In the genomic region with DNA sequence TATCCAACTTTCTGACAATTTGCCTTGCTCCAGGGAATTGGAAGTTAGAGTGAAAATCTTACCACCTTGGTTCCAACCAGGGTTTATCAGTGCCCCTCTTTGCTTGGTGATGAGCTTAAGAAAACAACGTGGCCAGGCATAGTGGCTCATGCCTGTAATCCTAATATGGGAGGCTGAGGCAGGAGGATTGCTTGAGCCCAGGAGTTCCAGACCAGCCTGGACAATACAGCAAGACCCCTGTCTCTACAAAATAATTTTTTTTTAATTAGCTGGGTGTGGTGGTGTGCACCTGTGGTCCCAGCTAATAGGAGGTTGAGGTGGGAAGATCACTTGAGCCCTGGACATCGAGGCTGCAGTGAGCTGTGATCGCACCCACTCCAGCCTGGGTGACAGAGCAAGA, we compare ENCODE assay signal across 13 cellular contexts. TPM values are rescaled to one million over a fixed set of nuclear protein-coding genes. Genes with fewer than 3 reads are reported as not detected.
DNase-seq lines count a peak whose midpoint lies in the region; ATAC-seq and TF ChIP-seq lines count a peak whose summit lies in the region.
"Had no signal": no experiment of that assay in that cellular context is flagged by ENCODE, and none has a peak within 500 bp of the region (broad histone marks: within the 10 kb centered on the region; RNA-seq: fewer than 3 reads in every experiment).

No MANE protein-coding gene starts in this region.

- H3K4me3 ChIP-seq in CD8-positive, alpha-beta T cell (ENCODE audit: low read depth, low read length): peak overlapping the region; percentile 45
- H3K4me3 ChIP-seq in adrenal gland (no peak overlapping the region), neutrophil (ENCODE audit: low read depth in 1 of 2, low read length in 1 of 2) (peak overlapping the region in 1 of 2 experiments; percentile 50)
- H3K4me3 ChIP-seq: sigmoid colon had no signal

- 85 to 97% (median 95%) methylated on average over 3 of the region's 3 CpGs for WGBS in adrenal gland, 4 donors

- no peaks in the 10 kb centered on the region for H3K27me3 ChIP-seq in CD8-positive, alpha-beta T cell (ENCODE audit: insufficient read depth, low read length)
- no peaks in the 10 kb centered on the region for H3K27me3 ChIP-seq in adrenal gland
- no peaks in the 10 kb centered on the region for H3K27me3 ChIP-seq in neutrophil
- H3K27me3 ChIP-seq: sigmoid colon had no signal

- H3K4me1 Mint-ChIP-seq in CD8-positive, alpha-beta T cell (ENCODE audit: low read depth): peaks cover 94% of the 10 kb centered on the region
- peaks cover 51% of the 10 kb centered on the region for H3K4me1 Mint-ChIP-seq in HFFc6 (ENCODE audit: low read depth)

- H3K27ac ChIP-seq in CD8-positive, alpha-beta T cell (ENCODE audit: low read depth, low read length): peak overlapping the region; percentile 41
- peak overlapping the region in 3 of 5 donors; percentile 31 to 65 (median 56) for H3K27ac ChIP-seq in adrenal gland
- H3K27ac ChIP-seq in neutrophil: peak overlapping the region; percentile 88
- H3K27ac ChIP-seq: epithelial cell of prostate had no signal

- H3K36me3 Mint-ChIP-seq in CD8-positive, alpha-beta T cell: peaks cover 61% of the 10 kb centered on the region
- peaks cover 61% of the 10 kb centered on the region for H3K36me3 Mint-ChIP-seq in HFFc6 (ENCODE audit: low read depth)

- no peaks in the 10 kb centered on the region for H3K9me3 ChIP-seq in CD8-positive, alpha-beta T cell (ENCODE audit: low read length)
- H3K9me3 ChIP-seq in adrenal gland (replicated peaks in 1 of 3) (no peaks in the 10 kb centered on the region), neutrophil (no peaks in the 10 kb centered on the region)
- H3K9me3 ChIP-seq: sigmoid colon had no signal

- POLR2A ChIA-PET in CD8-positive, alpha-beta T cell (lab: Charles Lee): interaction anchor here (0.6 to 9.9 kb wide), 13 partner anchors 11 to 201 kb away, joined by 3 to 88 read pairs (median 6); partner anchors contain the start of genes PRMT7, SLC7A6 and SLC7A6OS

- no peaks in the 10 kb centered on the region for H3K27me3 Mint-ChIP-seq in CD8-positive, alpha-beta T cell (ENCODE audit: low read depth)
- H3K27me3 Mint-ChIP-seq in HFFc6 (ENCODE audit: insufficient read depth): peaks cover 1% of the 10 kb centered on the region; the same call in 1 of the 2 replicates

- H3K9me3 Mint-ChIP-seq in CD8-positive, alpha-beta T cell: no peaks in the 10 kb centered on the region
- no peaks in the 10 kb centered on the region for H3K9me3 Mint-ChIP-seq in HFFc6

- CTCF ChIA-PET in CD8-positive, alpha-beta T cell (lab: Charles Lee): interaction anchor here (1.2 to 20.0 kb wide), 9 partner anchors 9 to 45 kb away, joined by 3 to 332 read pairs (median 12); partner anchors contain the start of genes PRMT7, SLC7A6 and SLC7A6OS

- no peak for ATAC-seq in CD8-positive, alpha-beta T cell
- no peak for ATAC-seq in GM18519 (IDR thresholded peaks at IDR 0.05; ENCODE audit: low FRiP score, unreplicated experiment)
- no peak for ATAC-seq in GM19351 (IDR thresholded peaks at IDR 0.05; ENCODE audit: unreplicated experiment)
- ATAC-seq in HG03432 (IDR thresholded peaks at IDR 0.05; ENCODE audit: unreplicated experiment): no peak

- peaks cover 100% of the 10 kb centered on the region for H3K4me1 ChIP-seq in CD8-positive, alpha-beta T cell (ENCODE audit: insufficient read depth, low read length)
- peaks cover 28 to 61% of the 10 kb centered on the region in 2 donors for H3K4me1 ChIP-seq in adrenal gland (replicated peaks in 1 of 2)
- H3K4me1 ChIP-seq in neutrophil (ENCODE audit: control insufficient read depth in 1 of 2, insufficient read depth in 1 of 2, low read depth in 1 of 2, low read length in 1 of 2): peaks cover 59 to 68% of the 10 kb centered on the region in 2 experiments

- peak overlapping the region; percentile 83 for H3K4me3 Mint-ChIP-seq in CD8-positive, alpha-beta T cell
- H3K4me3 Mint-ChIP-seq in HFFc6: no peak overlapping the region

- TF ChIP-seq POLR2A in adrenal gland (IDR thresholded peaks at IDR 0.05): no peak

- TF ChIP-seq CTCF in CD8-positive, alpha-beta T cell (IDR thresholded peaks at IDR 0.05): no peak
- TF ChIP-seq CTCF in HFFc6 (IDR thresholded peaks at IDR 0.05) (no peak), adrenal gland (IDR thresholded peaks at IDR 0.05) (no peak), neutrophil (IDR thresholded peaks at IDR 0.05) (no peak)

- peak overlapping the region; percentile 88 for H3K27ac Mint-ChIP-seq in CD8-positive, alpha-beta T cell
- peak overlapping the region; percentile 65; the same call in 1 of the 2 replicates for H3K27ac Mint-ChIP-seq in HFFc6

- intact Hi-C loops in CD8-positive, alpha-beta T cell (cut with DNase I, micrococcal nuclease): loop anchor here (1.0 to 2.0 kb wide), 3 partner anchors 13 to 25 kb away; partner anchors contain the start of genes SLC7A6 (in 2 of the 2) and SLC7A6OS (in 1 of the 2)
- intact Hi-C loops in adrenal gland (cut with DNase I): no loop called here

- DNase-seq in CD8-positive, alpha-beta T cell: no peak
- DNase-seq in HFFc6: no peak
- DNase-seq in adrenal gland: no peak
- DNase-seq in cerebellar cortex (ENCODE audit: low spot score): no peak
- DNase-seq: NCI-H1417 treated with DMSO at 0.1 percent for 48 hours, NCI-H526 treated with DMSO at 0.1 percent for 48 hours, sigmoid colon had no signal

- H3K36me3 ChIP-seq in CD8-positive, alpha-beta T cell (ENCODE audit: insufficient read depth, low read length): peaks cover 4% of the 10 kb centered on the region
- H3K36me3 ChIP-seq in adrenal gland (replicated peaks in 1 of 2): peaks cover 0 to 14% of the 10 kb centered on the region in 2 donors
- no peaks in the 10 kb centered on the region for H3K36me3 ChIP-seq in neutrophil

RNA-seq across cellular contexts. Expression of gene SLC7A6, which starts 21.4 kb away (rescaled TPM):
- 100 to 1,000 TPM; 115 to 119 TPM for total RNA-seq in CD8-positive, alpha-beta T cell
- 10 to 100 TPM; 46.1 to 56.6 (median 50.8) TPM for total RNA-seq in HFFc6 (2021; fragmentation: NEBNext Ultra II Directional; extraction: Animal tissue kit (Norgen Biotek cat#: 25700))
- total RNA-seq in adrenal gland: 10 to 100 TPM; 17.0 to 54.7 (median 25.0) TPM
- polyA plus RNA-seq in adrenal gland: 10 to 100 TPM; 14.8 to 22.2 (median 19.6) TPM

RNA-seq across cellular contexts. Expression of gene SLC7A6OS, which starts 25.1 kb away (rescaled TPM):
- 10 to 100 TPM; 39.4 to 44.2 TPM for total RNA-seq in CD8-positive, alpha-beta T cell
- total RNA-seq in HFFc6 (2021; fragmentation: NEBNext Ultra II Directional; extraction: Animal tissue kit (Norgen Biotek cat#: 25700)): 10 to 100 TPM; 10.5 to 16.2 (median 13.7) TPM
- 10 to 100 TPM in 7 of 8 donors, 1 to 10 TPM in 1; 9.4 to 17.8 (median 13.8) TPM for total RNA-seq in adrenal gland
- 10 to 100 TPM in 1 of 3 donors, 1 to 10 TPM in 2; 5.7 to 14.6 (median 8.4) TPM for polyA plus RNA-seq in adrenal gland

RNA-seq across cellular contexts. Expression of gene PRMT7, which starts 25.1 kb away (rescaled TPM):
- total RNA-seq in CD8-positive, alpha-beta T cell: 10 to 100 TPM; 53.8 to 58.7 TPM
- total RNA-seq in HFFc6 (2021; fragmentation: NEBNext Ultra II Directional; extraction: Animal tissue kit (Norgen Biotek cat#: 25700)): 10 to 100 TPM; 32.1 to 37.7 (median 36.4) TPM
- total RNA-seq in adrenal gland: 10 to 100 TPM; 30.0 to 52.1 (median 39.9) TPM
- 100 to 1,000 TPM in 2 of 3 donors, 10 to 100 TPM in 1; 45.3 to 141 (median 111) TPM for polyA plus RNA-seq in adrenal gland

RNA-seq across cellular contexts. Expression of gene PLA2G15, which starts 40.5 kb away (rescaled TPM):
- total RNA-seq in CD8-positive, alpha-beta T cell: 1 to 10 TPM; 5.1 to 6.0 TPM
- 10 to 100 TPM; 40.1 to 47.4 (median 44.4) TPM for total RNA-seq in HFFc6 (2021; fragmentation: NEBNext Ultra II Directional; extraction: Animal tissue kit (Norgen Biotek cat#: 25700))
- 10 to 100 TPM; 13.4 to 37.1 (median 28.8) TPM for total RNA-seq in adrenal gland
- polyA plus RNA-seq in adrenal gland: 10 to 100 TPM in 2 of 3 donors, 1 to 10 TPM in 1; 6.0 to 18.2 (median 13.6) TPM

RNA-seq across cellular contexts. Expression of gene ESRP2, which starts 49.8 kb away (rescaled TPM):
- total RNA-seq in CD8-positive, alpha-beta T cell: not detected
- under 1 TPM in 4 of 6 experiments, not detected in 2; 0.05 to 0.14 (median 0.10) TPM for total RNA-seq in HFFc6 (2021; fragmentation: NEBNext Ultra II Directional; extraction: Animal tissue kit (Norgen Biotek cat#: 25700))
- 1 to 10 TPM in 3 of 8 donors, under 1 TPM in 5; 0.13 to 2.2 (median 0.72) TPM for total RNA-seq in adrenal gland
- under 1 TPM; 0.31 to 0.97 (median 0.37) TPM for polyA plus RNA-seq in adrenal gland
- total RNA-seq: SK-MEL-5 had no signal

Comparison
In these comparisons a context has a peak if more than half of its experiments do, and no peak if none do; other contexts are left out.
1. intact Hi-C loops: an anchor here in CD8-positive, alpha-beta T cell (1.0 to 2.0 kb wide); none called in adrenal gland.